ENCODE assay signal across 8 cellular contexts in the genomic region with DNA sequence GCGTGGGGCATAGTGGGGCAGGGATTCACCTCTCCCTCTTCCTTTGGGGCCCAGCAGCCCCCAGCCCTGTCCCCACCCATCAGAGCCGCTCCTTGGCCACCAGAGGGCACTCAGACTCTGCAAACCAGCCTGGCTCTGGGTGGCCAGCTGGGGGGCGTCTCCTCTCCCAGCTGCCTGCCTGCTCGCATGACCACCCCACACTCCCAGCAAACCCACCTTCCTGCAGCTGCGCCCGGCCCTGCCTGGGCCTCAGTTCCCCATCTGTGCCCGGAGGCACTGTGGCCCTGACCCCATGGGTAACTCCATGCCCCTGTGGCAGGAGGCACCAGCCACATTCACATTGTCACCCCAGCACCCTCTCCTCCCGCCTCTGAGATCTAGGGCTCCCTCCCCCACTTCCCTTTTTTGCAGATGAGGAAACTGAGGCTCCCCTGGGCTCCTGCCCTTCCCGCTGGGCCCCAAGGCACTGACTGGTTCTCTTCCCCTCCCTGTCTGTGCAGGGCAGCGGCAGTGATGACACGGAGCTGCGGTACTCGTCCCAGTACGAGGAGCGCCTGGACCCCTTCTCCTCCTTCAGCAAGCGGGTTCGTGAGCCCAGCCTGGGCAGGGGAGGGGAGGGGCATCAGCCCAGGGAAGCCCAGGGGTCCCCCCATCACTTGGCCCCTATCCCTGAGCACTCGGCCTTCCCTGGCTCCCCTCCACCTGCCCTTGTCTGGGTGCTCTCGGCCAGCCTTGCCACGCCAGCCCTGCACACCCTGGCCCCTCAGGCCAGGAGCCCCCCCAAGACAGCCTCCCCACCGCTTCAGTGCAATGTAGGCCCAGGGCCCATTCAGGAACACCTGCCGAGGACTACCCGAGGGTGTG. TPM values are rescaled to one million over a fixed set of nuclear protein-coding genes. Genes with fewer than 3 reads are reported as not detected.
A peak's percentile ranks its signal among the peaks of the same experiment; 100 is the strongest.
DNase-seq lines count a peak whose midpoint lies in the region; ATAC-seq, FAIRE-seq and TF ChIP-seq lines count a peak whose summit lies in the region.

No MANE protein-coding gene starts in this region.

- POLR2A ChIA-PET in K562 (lab: Yijun Ruan, JAX), result no interaction called here

- no peaks in the 10 kb centered on the region for H3K9me1 ChIP-seq in K562 (ENCODE audit: control insufficient read depth, insufficient read depth, low read length)

- H3K4me3 ChIP-seq in MM.1S (ENCODE audit: low read length), result peak overlapping the region; percentile 50; the same call in 1 of the 2 replicates
- no peak overlapping the region for H3K4me3 ChIP-seq in K562

- H3K79me2 ChIP-seq in MM.1S (ENCODE audit: low read length) (no peaks in the 10 kb centered on the region), K562 (ENCODE audit: control insufficient read depth, insufficient read depth, low read length) (no peaks in the 10 kb centered on the region)

- BruUV-seq in K562 (replicated peaks; lab: Mats Ljungman, UMichigan), result no TSS peak

- ATAC-seq in GM21515 (IDR thresholded peaks at IDR 0.05; ENCODE audit: unreplicated experiment), result peak; percentile 65
- ATAC-seq in T-helper 17 cell, result peak; percentile 78
- ATAC-seq in K562, result peak; percentile 97

- peak; percentile 89 to 93 for TF ChIP-seq RAD21 in K562 (CRISPR knock-in tag; conservative IDR thresholded peaks at IDR 0.05 in 1 of 2, IDR thresholded peaks at IDR 0.05 in 1 of 2)

- H3K36me3 ChIP-seq in MM.1S (replicated peaks; ENCODE audit: insufficient read depth, low read length) (no peaks in the 10 kb centered on the region), K562 (ENCODE audit: control insufficient read depth, insufficient read depth, low read length) (no peaks in the 10 kb centered on the region)

- H3K27ac ChIP-seq in MM.1S (ENCODE audit: low read length), result peak overlapping the region; percentile 99
- H3K27ac ChIP-seq in K562 (ENCODE audit: extremely low read depth, low read depth, low read length), result no peak overlapping the region

- TF ChIP-seq CTCF in MM.1S (IDR thresholded peaks at IDR 0.05; ENCODE audit: low read length), result peak; percentile 91
- peak; percentile 91 to 96 (median 94) for TF ChIP-seq CTCF in K562 (IDR thresholded peaks at IDR 0.05 in 2 of 3, conservative IDR thresholded peaks at IDR 0.05 in 1 of 3; ENCODE audit: insufficient read depth in 2 of 3, low read depth in 1 of 3, low read length in 3 of 3)

- H3K4me3 Mint-ChIP-seq in T-helper 17 cell, result peak overlapping the region; percentile 19

- H2AFZ ChIP-seq in MM.1S (ENCODE audit: low read length) (peak overlapping the region; percentile 87), K562 (ENCODE audit: low read depth, low read length) (0 out of 2 replicates have a peak overlapping the region, but pooled peaks have one; percentile 34)

- no peaks in the 10 kb centered on the region for H3K36me3 Mint-ChIP-seq in T-helper 17 cell (ENCODE audit: low read depth)

- TF ChIP-seq EP300 in K562 (IDR thresholded peaks at IDR 0.05; ENCODE audit: low read length), result no peak

- in situ Hi-C loops in K562 (cut with MboI), result loop anchor here (5.0 kb wide), 1 partner anchor 113 kb away; no protein-coding TSS in a partner anchor

- H4K20me1 ChIP-seq in MM.1S (ENCODE audit: insufficient read depth, low read length) (no peaks in the 10 kb centered on the region), K562 (replicated peaks; ENCODE audit: control insufficient read depth, insufficient read depth, low read length) (peaks cover 6% of the 10 kb centered on the region; the same call in 1 of the 2 replicates)

- no peaks in the 10 kb centered on the region for H3K27me3 Mint-ChIP-seq in T-helper 17 cell

- intact Hi-C loops in K562 (cut with micrococcal nuclease), result loop anchor here (1.0 kb wide), 1 partner anchor 111 kb away; no protein-coding TSS in a partner anchor

- H3K4me1 ChIP-seq in MM.1S (ENCODE audit: low read length) (peaks cover 26% of the 10 kb centered on the region), K562 (replicated peaks in 1 of 2; ENCODE audit: control insufficient read depth in 2 of 2, insufficient read depth in 2 of 2, low read length in 2 of 2) (peaks cover 2 to 39% of the 10 kb centered on the region in 2 experiments; a peak in 3 of 5 replicates)

- no peaks in the 10 kb centered on the region for H3K9me2 ChIP-seq in MM.1S (replicated peaks; ENCODE audit: insufficient read depth, low read length)

- WGBS in K562 (ENCODE audit: insufficient coverage, low coverage, missing lambda C conversion rate), result 23% methylated on average over 18 of the region's 23 CpGs

- H3K27ac Mint-ChIP-seq in T-helper 17 cell, result no peak overlapping the region

- DNase-seq in DMS153 (lab: John Stamatoyannopoulos, UW) (peak; percentile 24), MM.1S (peak; percentile 71), T-helper 17 cell (peak; percentile 34 to 43 (median 36)), K562 (ENCODE audit: extremely low read depth in 1 of 4, low spot score in 3 of 4) (peak; percentile 83 to 87 (median 86)), inferior parietal cortex (ENCODE audit: extremely low spot score) (peak; percentile 68), foreskin melanocyte (no peak)
- DNase-seq in stimulated activated CD4-positive, alpha-beta T cell treated with anti-CD3 and anti-CD28 coated beads, Interleukin-4, amount 100 ng/mL, for 24 hours, result peak; percentile 63

- CTCF ChIA-PET in K562 (lab: Yijun Ruan, JAX; ENCODE audit: low intra/inter-chr PET ratio), result interaction anchor here (0.5 to 2.0 kb wide), 6 partner anchors 65 to 553 kb away, joined by 3 to 33 read pairs (median 6); partner anchors contain the start of gene PRKRIP1

- H3K4me1 Mint-ChIP-seq in T-helper 17 cell, result peaks cover 9% of the 10 kb centered on the region

- H3K27me3 ChIP-seq in MM.1S (replicated peaks; ENCODE audit: insufficient read depth, low read length) (no peaks in the 10 kb centered on the region), K562 (ENCODE audit: control insufficient read depth in 2 of 2, insufficient read depth in 2 of 2, low read length in 2 of 2) (peaks cover 4 to 9% of the 10 kb centered on the region in 2 experiments; a peak in 4 of 5 replicates)

- H3F3A ChIP-seq in MM.1S (ENCODE audit: insufficient read depth, low read length), result peaks cover 13% of the 10 kb centered on the region

- TF ChIP-seq POLR2A in K562 (conservative IDR thresholded peaks at IDR 0.05), result no peak

- H3K4me2 ChIP-seq in MM.1S (ENCODE audit: low read depth, low read length) (peak overlapping the region; percentile 98), K562 (ENCODE audit: insufficient read depth, low read length) (no peak overlapping the region; the same call in 1 of the 2 replicates)

- H3K9me3 ChIP-seq in MM.1S (replicated peaks; ENCODE audit: insufficient read depth, low read length) (no peaks in the 10 kb centered on the region), T-helper 17 cell (ENCODE audit: control insufficient read depth, low read length, poor library complexity, severe bottlenecking) (no peaks in the 10 kb centered on the region), K562 (replicated peaks; ENCODE audit: control insufficient read depth, insufficient read depth, low read depth, low read length) (no peaks in the 10 kb centered on the region)

- H3K9ac ChIP-seq in MM.1S (ENCODE audit: low read length) (peak overlapping the region; percentile 86), K562 (ENCODE audit: insufficient read depth in 1 of 2, low read depth in 2 of 2, low read length in 2 of 2) (peak overlapping the region in 1 of 2 experiments; percentile 67; a peak in 2 of 4 replicates)

- peak; percentile 88 for FAIRE-seq in K562 (lab: Jason Lieb, UNC)

TF ChIP-seq in K562, 482 proteins besides CTCF, POLR2A, EP300 and RAD21 (continues in another document):
- TF ChIP-seq ZNF830 (CRISPR knock-in tag; IDR thresholded peaks at IDR 0.05), result no peak
- TF ChIP-seq FOXK1 (CRISPR knock-in tag; IDR thresholded peaks at IDR 0.05; ENCODE audit: borderline replicate concordance), result no peak
- peak; percentile 61 for TF ChIP-seq RB1 (IDR thresholded peaks at IDR 0.05; ENCODE audit: low read depth)
- peak in 1 of 3 experiments; percentile 47 for TF ChIP-seq YY1 (IDR thresholded peaks at IDR 0.05; ENCODE audit: borderline replicate concordance in 1 of 3, control insufficient read depth in 1 of 3, extremely low read depth in 1 of 3, insufficient read depth in 3 of 3, insufficient read length in 1 of 3, insufficient replicate concordance in 2 of 3, low read depth in 1 of 3, low read length in 2 of 3)
- TF ChIP-seq HLTF (IDR thresholded peaks at IDR 0.05), result 0 out of 2 replicates have a peak, but pooled peaks have one; percentile 60
- no peak for TF ChIP-seq ARID3B (CRISPR knock-in tag; IDR thresholded peaks at IDR 0.05; ENCODE audit: borderline replicate concordance)
- TF ChIP-seq ARID2 (IDR thresholded peaks at IDR 0.05), result peak; percentile 91

RNA-seq across cellular contexts. Expression of gene SH2B2, which starts 6.9 kb away (rescaled TPM):
- total RNA-seq in T-helper 17 cell (1 to 10 TPM; 2.0 to 2.1 TPM), K562 (2014; rRNA removed) (0.68 TPM in 1 of 2 replicates, not detected in the other), K562 (2014; rRNA removed; fragmentation: Illumina TruSeq; extraction: Trizol) (not detected in 2 replicates), K562 (2015; rRNA removed; fragmentation: Illumina TruSeq; extraction: Trizol) (0.08 TPM in 1 of 2 replicates, not detected in the other), K562 (2021) (0.34 and 0.89 TPM in 2 replicates)
- 0.72 TPM in 1 of 2 replicates, not detected in the other for total RNA-seq in K562 (2011; cell fraction: chromatin; rRNA removed; ENCODE audit: low replicate concordance)
- 0.66 and 1.0 TPM in 2 replicates for total RNA-seq in K562 (2011; cell fraction: nucleolus; rRNA removed)
- 0.22 and 0.31 TPM in 2 replicates for total RNA-seq in K562 (2011; cell fraction: nucleoplasm; rRNA removed)
- polyA plus RNA-seq in K562 (2011; rRNA removed) (0.03 and 0.07 TPM in 2 replicates), K562 (2014; fragmentation: Illumina TruSeq; extraction: Trizol) (0.07 and 0.08 TPM in 2 replicates), K562 (2014; fragmentation: Nextera tagmentation; extraction: Ambion mirVana) (not detected), K562 (2014; rRNA removed) (0.07 and 0.12 TPM in 2 replicates)
- 0.13 and 0.64 TPM in 2 replicates for polyA plus RNA-seq in K562 (2011; cell fraction: cytosol; rRNA removed)
- 0.14 and 0.36 TPM in 2 replicates for polyA plus RNA-seq in K562 (2011; cell fraction: nucleus; rRNA removed)
- 0.14 and 0.46 TPM in 2 replicates for polyA plus RNA-seq in K562 (2012)
- polyA minus RNA-seq in K562 (2011; rRNA and poly(A)+ RNA removed), result 0.18 TPM in 1 of 2 replicates, not detected in the other
- polyA minus RNA-seq in K562 (2011; cell fraction: cytosol; rRNA and poly(A)+ RNA removed), result 0.38 TPM in 1 of 2 replicates, not detected in the other
- 0.22 and 0.40 TPM in 2 replicates for polyA minus RNA-seq in K562 (2011; cell fraction: nucleus; rRNA and poly(A)+ RNA removed)
